8 cellular contexts compared by ENCODE assay signal in the genomic region with DNA sequence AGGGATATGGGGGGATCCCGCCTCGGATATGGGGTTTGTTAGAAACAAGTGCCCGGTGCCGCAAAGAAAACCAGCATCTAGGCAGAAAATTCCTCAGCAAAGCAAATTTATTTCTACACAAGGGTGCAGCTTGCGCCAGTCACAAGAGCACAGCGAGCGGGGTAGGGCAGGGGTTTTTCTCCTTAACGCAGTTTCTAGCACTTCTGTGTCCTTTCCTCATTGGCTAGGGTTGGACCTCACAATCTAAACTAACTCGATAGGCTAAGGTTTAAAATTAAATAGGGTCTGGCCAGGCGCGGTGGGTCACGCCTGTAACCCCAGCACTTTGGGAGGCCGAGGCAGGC. TPM values are rescaled to one million over a fixed set of nuclear protein-coding genes. Genes with fewer than 3 reads are reported as not detected.
DNase-seq lines count a peak whose midpoint lies in the region; ATAC-seq lines count a peak whose summit lies in the region.

No MANE protein-coding gene starts in this region.

- peak overlapping the region; percentile 87 to 94 (median 87) for H3K4me3 Mint-ChIP-seq in immature natural killer cell
- H3K4me3 Mint-ChIP-seq in stimulated activated memory B cell treated with anti-CD40 and anti-IgM and Interleukin-4, amounts not matched to agents 10 μg/mL and 1 μg/mL and 100 μg/mL, for 72 hours: peak overlapping the region; percentile 90

- H3K9me3 Mint-ChIP-seq in immature natural killer cell: peaks cover 0 to 3% (median 0%) of the 10 kb centered on the region in 6 donors
- no peaks in the 10 kb centered on the region for H3K9me3 Mint-ChIP-seq in stimulated activated memory B cell treated with anti-CD40 and anti-IgM and Interleukin-4, amounts not matched to agents 10 μg/mL and 1 μg/mL and 100 μg/mL, for 72 hours

- H3K4me1 Mint-ChIP-seq in immature natural killer cell: peaks cover 29 to 34% of the 10 kb centered on the region in 2 donors
- peaks cover 24% of the 10 kb centered on the region for H3K4me1 Mint-ChIP-seq in stimulated activated memory B cell treated with anti-CD40 and anti-IgM and Interleukin-4, amounts not matched to agents 10 μg/mL and 1 μg/mL and 100 μg/mL, for 72 hours

- peak overlapping the region in 4 of 6 donors; percentile 5 to 85 (median 38) for H3K27ac Mint-ChIP-seq in immature natural killer cell
- peak overlapping the region; percentile 88 for H3K27ac Mint-ChIP-seq in stimulated activated memory B cell treated with anti-CD40 and anti-IgM and Interleukin-4, amounts not matched to agents 10 μg/mL and 1 μg/mL and 100 μg/mL, for 72 hours

- DNase-seq in Caki2 (ENCODE audit: low read depth) (peak; percentile 51), Kasumi-1 (lab: John Stamatoyannopoulos, UW) (peak; percentile 33 to 50), astrocyte of the hippocampus (ENCODE audit: low read depth, low spot score) (peak; percentile 49), immature natural killer cell (no peak), NCI-H510A (lab: John Stamatoyannopoulos, UW) (no peak)
- no peak for DNase-seq in activated CD4-positive, CD25-positive, alpha-beta regulatory T cell (lab: John Stamatoyannopoulos, UW)

- peaks cover 0 to 6% (median 3%) of the 10 kb centered on the region in 3 donors for H3K36me3 Mint-ChIP-seq in immature natural killer cell
- no peaks in the 10 kb centered on the region for H3K36me3 Mint-ChIP-seq in stimulated activated memory B cell treated with anti-CD40 and anti-IgM and Interleukin-4, amounts not matched to agents 10 μg/mL and 1 μg/mL and 100 μg/mL, for 72 hours

- in situ Hi-C loops in Caki2 (cut with HindIII; ENCODE audit: low pct_unique_long_range_greater_than_20kb, low sequenced_read_pairs): no loop called here

- peaks cover 1 to 2% (median 2%) of the 10 kb centered on the region in 3 donors for H3K27me3 Mint-ChIP-seq in immature natural killer cell (ENCODE audit: low read depth in 3 of 3)
- no peaks in the 10 kb centered on the region for H3K27me3 Mint-ChIP-seq in stimulated activated memory B cell treated with anti-CD40 and anti-IgM and Interleukin-4, amounts not matched to agents 10 μg/mL and 1 μg/mL and 100 μg/mL, for 72 hours

- ATAC-seq in stimulated activated memory B cell treated with anti-CD40 and anti-IgM and Interleukin-4, amounts not matched to agents 10 μg/mL and 1 μg/mL and 100 μg/mL, for 72 hours: no peak
- no peak for ATAC-seq in GM18867 (IDR thresholded peaks at IDR 0.05; ENCODE audit: unreplicated experiment)

RNA-seq across cellular contexts. Expression of a gene that starts 0.6 kb away (rescaled TPM):
- total RNA-seq in Caki2 (2014; rRNA removed; shearing (Covaris generic); ENCODE audit: low replicate concordance): 3.2 and 5.7 TPM in 2 replicates
- 1 to 10 TPM in 2 of 3 donors, under 1 TPM in 1; 0.34 to 4.5 (median 2.4) TPM for polyA plus RNA-seq in immature natural killer cell

RNA-seq across cellular contexts. Expression of a gene that starts 16.4 kb away (rescaled TPM):
- total RNA-seq in Caki2 (2014; rRNA removed; shearing (Covaris generic); ENCODE audit: low replicate concordance): 0.41 TPM in 1 of 2 replicates, not detected in the other
- polyA plus RNA-seq in immature natural killer cell: 1 to 10 TPM in 1 of 3 donors, not detected in 2; 1.1 TPM

RNA-seq across cellular contexts. Expression of a gene that starts 33.8 kb away (rescaled TPM):
- not detected in 2 replicates for total RNA-seq in Caki2 (2014; rRNA removed; shearing (Covaris generic); ENCODE audit: low replicate concordance)
- polyA plus RNA-seq in immature natural killer cell: 1 to 10 TPM in 2 of 3 donors, not detected in 1; 2.0 to 2.7 TPM

RNA-seq across cellular contexts. Expression of a gene that starts 47.9 kb away (rescaled TPM):
- 2.1 and 6.5 TPM in 2 replicates for total RNA-seq in Caki2 (2014; rRNA removed; shearing (Covaris generic); ENCODE audit: low replicate concordance)
- 1 to 10 TPM in 2 of 3 donors, under 1 TPM in 1; 0.14 to 7.9 (median 5.2) TPM for polyA plus RNA-seq in immature natural killer cell

Comparison
In these comparisons a context has a peak if more than half of its experiments do, and no peak if none do; other contexts are left out.
1. DNase-seq: peak in Caki2 (single experiment), Kasumi-1 (2 of 2) and astrocyte of the hippocampus (single experiment); none in immature natural killer cell (0 of 3), NCI-H510A (single experiment) and activated CD4-positive, CD25-positive, alpha-beta regulatory T cell (0 of 4).